14 cellular contexts compared by ENCODE assay signal in the genomic region with DNA sequence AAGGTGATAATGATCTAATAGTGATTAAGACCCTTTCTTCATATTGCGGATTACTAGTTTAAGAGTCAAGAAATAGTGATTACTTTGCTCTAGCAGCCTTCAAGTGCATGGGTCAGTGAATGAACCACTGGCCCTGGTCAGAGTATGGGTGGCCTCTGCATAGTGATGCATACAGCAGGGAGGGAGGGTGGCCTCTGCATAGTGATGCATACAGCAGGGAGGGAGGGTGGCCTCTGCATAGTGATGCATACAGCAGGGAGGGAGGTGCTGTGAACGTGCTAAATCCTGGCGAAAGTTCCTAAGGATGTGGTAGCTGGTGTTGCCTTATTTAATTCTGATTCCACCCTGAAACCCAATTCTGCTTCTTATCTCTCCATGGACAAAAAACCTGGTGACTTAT.
DNase-seq lines count a peak whose midpoint lies in the region; ATAC-seq, FAIRE-seq and TF ChIP-seq lines count a peak whose summit lies in the region.
"Had no signal": no experiment of that assay in that cellular context is flagged by ENCODE, and none has a peak within 500 bp of the region (broad histone marks: within the 10 kb centered on the region; RNA-seq: fewer than 3 reads in every experiment).

No MANE protein-coding gene starts in this region.

- peak overlapping the region; percentile 69; the same call in 1 of the 2 replicates for H3K27ac Mint-ChIP-seq in HFFc6
- H3K27ac Mint-ChIP-seq in astrocyte (ENCODE audit: unreplicated experiment): no peak overlapping the region
- H3K27ac Mint-ChIP-seq in mesothelial cell of epicardium: peak overlapping the region; percentile 22
- H3K27ac Mint-ChIP-seq in CD8-positive, alpha-beta T cell: no peak overlapping the region
- H3K27ac Mint-ChIP-seq in activated CD4-positive, alpha-beta T cell treated with anti-CD3 and anti-CD28 coated beads for 36 hours: no peak overlapping the region
- H3K27ac Mint-ChIP-seq: CD4-positive, CD25-positive, alpha-beta regulatory T cell had no signal

- H3K36me3 ChIP-seq in astrocyte (ENCODE audit: insufficient read depth, low read length) (no peaks in the 10 kb centered on the region), upper lobe of right lung (no peaks in the 10 kb centered on the region)
- H3K36me3 ChIP-seq in CD8-positive, alpha-beta T cell (ENCODE audit: insufficient read depth, low read length): no peaks in the 10 kb centered on the region
- H3K36me3 ChIP-seq: BLaER1 treated with 17β-estradiol and CSF1 and Interleukin-3, amounts not matched to agents 10 nM and 100 nM had no signal

- peak; percentile 35 for DNase-seq in HFFc6
- peak; percentile 33 for DNase-seq in astrocyte (ENCODE audit: low read depth)
- no peak for DNase-seq in mesothelial cell of epicardium (ENCODE audit: low spot score in 2 of 2, unreplicated experiment in 2 of 2)
- no peak for DNase-seq in upper lobe of right lung
- DNase-seq in CD8-positive, alpha-beta T cell: no peak
- DNase-seq in activated CD4-positive, alpha-beta T cell treated with anti-CD3 and anti-CD28 coated beads for 36 hours: no peak
- no peak for DNase-seq in substantia nigra (lab: John Stamatoyannopoulos, UW)
- DNase-seq: ACHN; CD4-positive, CD25-positive, alpha-beta regulatory T cell; HCEC 1CT had no signal

- H3K9me3 Mint-ChIP-seq in HFFc6 (no peaks in the 10 kb centered on the region), astrocyte (ENCODE audit: unreplicated experiment) (no peaks in the 10 kb centered on the region), mesothelial cell of epicardium (peaks cover under 1% of the 10 kb centered on the region)
- H3K9me3 Mint-ChIP-seq in CD8-positive, alpha-beta T cell: no peaks in the 10 kb centered on the region
- no peaks in the 10 kb centered on the region for H3K9me3 Mint-ChIP-seq in activated CD4-positive, alpha-beta T cell treated with anti-CD3 and anti-CD28 coated beads for 36 hours (ENCODE audit: low read depth)
- H3K9me3 Mint-ChIP-seq: CD4-positive, CD25-positive, alpha-beta regulatory T cell had no signal

- peak overlapping the region; percentile 19 for H2AFZ ChIP-seq in astrocyte (ENCODE audit: low read depth, low read length)

- H3K27ac ChIP-seq in astrocyte (ENCODE audit: low read depth, low read length) (no peak overlapping the region), upper lobe of right lung (no peak overlapping the region), substantia nigra (ENCODE audit: low read depth, low read length, poor library complexity, severe bottlenecking) (no peak overlapping the region)
- no peak overlapping the region for H3K27ac ChIP-seq in CD8-positive, alpha-beta T cell (ENCODE audit: low read depth, low read length)
- H3K27ac ChIP-seq: BLaER1 treated with 17β-estradiol and CSF1 and Interleukin-3, amounts not matched to agents 10 nM and 100 nM; HL-60 had no signal

- H3K27me3 Mint-ChIP-seq in HFFc6 (ENCODE audit: insufficient read depth) (no peaks in the 10 kb centered on the region), astrocyte (ENCODE audit: low read depth, unreplicated experiment) (no peaks in the 10 kb centered on the region), mesothelial cell of epicardium (ENCODE audit: low read depth) (no peaks in the 10 kb centered on the region)
- H3K27me3 Mint-ChIP-seq in CD8-positive, alpha-beta T cell (ENCODE audit: low read depth): no peaks in the 10 kb centered on the region
- H3K27me3 Mint-ChIP-seq in activated CD4-positive, alpha-beta T cell treated with anti-CD3 and anti-CD28 coated beads for 36 hours: no peaks in the 10 kb centered on the region
- H3K27me3 Mint-ChIP-seq: CD4-positive, CD25-positive, alpha-beta regulatory T cell had no signal

- H3K27me3 ChIP-seq in astrocyte (ENCODE audit: insufficient read depth, low read length) (no peaks in the 10 kb centered on the region), upper lobe of right lung (no peaks in the 10 kb centered on the region)
- no peaks in the 10 kb centered on the region for H3K27me3 ChIP-seq in CD8-positive, alpha-beta T cell (ENCODE audit: insufficient read depth, low read length)
- H3K27me3 ChIP-seq: BLaER1 treated with 17β-estradiol and CSF1 and Interleukin-3, amounts not matched to agents 10 nM and 100 nM had no signal

- no peaks in the 10 kb centered on the region for H4K20me1 ChIP-seq in astrocyte (ENCODE audit: insufficient read depth, low read length)
- H4K20me1 ChIP-seq: BLaER1 treated with 17β-estradiol and CSF1 and Interleukin-3, amounts not matched to agents 10 nM and 100 nM had no signal

- FAIRE-seq in astrocyte (lab: Jason Lieb, UNC): no peak
- FAIRE-seq: GM12891, K562 had no signal

- peaks cover 21% of the 10 kb centered on the region for H3K4me1 Mint-ChIP-seq in HFFc6 (ENCODE audit: low read depth)
- H3K4me1 Mint-ChIP-seq in astrocyte (ENCODE audit: low read depth, unreplicated experiment): peaks cover 18% of the 10 kb centered on the region
- peaks cover 38% of the 10 kb centered on the region for H3K4me1 Mint-ChIP-seq in mesothelial cell of epicardium
- no peaks in the 10 kb centered on the region for H3K4me1 Mint-ChIP-seq in CD8-positive, alpha-beta T cell (ENCODE audit: low read depth)
- no peaks in the 10 kb centered on the region for H3K4me1 Mint-ChIP-seq in activated CD4-positive, alpha-beta T cell treated with anti-CD3 and anti-CD28 coated beads for 36 hours
- H3K4me1 Mint-ChIP-seq: CD4-positive, CD25-positive, alpha-beta regulatory T cell had no signal

- POLR2A ChIA-PET in CD8-positive, alpha-beta T cell (lab: Charles Lee): no interaction called here
- POLR2A ChIA-PET in activated CD4-positive, alpha-beta T cell treated with anti-CD3 and anti-CD28 coated beads for 36 hours (lab: Charles Lee): no interaction called here

- TF ChIP-seq CTCF in HFFc6 (IDR thresholded peaks at IDR 0.05) (no peak), astrocyte (IDR thresholded peaks at IDR 0.05; ENCODE audit: insufficient read depth, low read depth, low read length) (no peak), mesothelial cell of epicardium (IDR thresholded peaks at IDR 0.05; ENCODE audit: unreplicated experiment) (no peak), upper lobe of right lung (IDR thresholded peaks at IDR 0.05) (no peak)
- TF ChIP-seq CTCF in CD8-positive, alpha-beta T cell (IDR thresholded peaks at IDR 0.05): no peak

- H3K79me2 ChIP-seq in astrocyte (ENCODE audit: insufficient read depth, low read length): no peaks in the 10 kb centered on the region

- H3K9me3 ChIP-seq in astrocyte (ENCODE audit: insufficient read depth, low read depth, low read length) (no peaks in the 10 kb centered on the region), upper lobe of right lung (no peaks in the 10 kb centered on the region)
- no peaks in the 10 kb centered on the region for H3K9me3 ChIP-seq in CD8-positive, alpha-beta T cell (ENCODE audit: low read length)
- H3K9me3 ChIP-seq: BLaER1 treated with 17β-estradiol and CSF1 and Interleukin-3, amounts not matched to agents 10 nM and 100 nM had no signal

- intact Hi-C loops in upper lobe of right lung (cut with DNase I): no loop called here
- intact Hi-C loops in CD8-positive, alpha-beta T cell (cut with DNase I, micrococcal nuclease): no loop called here
- intact Hi-C loops in activated CD4-positive, alpha-beta T cell treated with anti-CD3 and anti-CD28 coated beads for 36 hours (cut with DNase I, micrococcal nuclease): no loop called here

- H3K4me3 Mint-ChIP-seq in HFFc6 (no peak overlapping the region), astrocyte (ENCODE audit: unreplicated experiment) (no peak overlapping the region), mesothelial cell of epicardium (no peak overlapping the region)
- no peak overlapping the region for H3K4me3 Mint-ChIP-seq in CD8-positive, alpha-beta T cell
- no peak overlapping the region for H3K4me3 Mint-ChIP-seq in activated CD4-positive, alpha-beta T cell treated with anti-CD3 and anti-CD28 coated beads for 36 hours
- H3K4me3 Mint-ChIP-seq: CD4-positive, CD25-positive, alpha-beta regulatory T cell had no signal

- H3K36me3 Mint-ChIP-seq in HFFc6 (ENCODE audit: low read depth) (no peaks in the 10 kb centered on the region), astrocyte (ENCODE audit: low read depth, unreplicated experiment) (no peaks in the 10 kb centered on the region), mesothelial cell of epicardium (no peaks in the 10 kb centered on the region)
- no peaks in the 10 kb centered on the region for H3K36me3 Mint-ChIP-seq in CD8-positive, alpha-beta T cell
- H3K36me3 Mint-ChIP-seq in activated CD4-positive, alpha-beta T cell treated with anti-CD3 and anti-CD28 coated beads for 36 hours (ENCODE audit: low read depth): no peaks in the 10 kb centered on the region
- H3K36me3 Mint-ChIP-seq: CD4-positive, CD25-positive, alpha-beta regulatory T cell had no signal

- H3K4me3 ChIP-seq in astrocyte (ENCODE audit: insufficient read depth, low read depth, low read length) (no peak overlapping the region), upper lobe of right lung (no peak overlapping the region)
- H3K4me3 ChIP-seq in CD8-positive, alpha-beta T cell (ENCODE audit: low read depth, low read length): no peak overlapping the region
- H3K4me3 ChIP-seq: BLaER1 treated with 17β-estradiol and CSF1 and Interleukin-3, amounts not matched to agents 10 nM and 100 nM; K562 had no signal

- no peak overlapping the region for H3K4me2 ChIP-seq in astrocyte (ENCODE audit: low read length)
- H3K4me2 ChIP-seq: BLaER1 treated with 17β-estradiol and CSF1 and Interleukin-3, amounts not matched to agents 10 nM and 100 nM had no signal

- no peak overlapping the region for H3K9ac ChIP-seq in astrocyte (ENCODE audit: low read length)
- H3K9ac ChIP-seq: BLaER1 treated with 17β-estradiol and CSF1 and Interleukin-3, amounts not matched to agents 10 nM and 100 nM had no signal

- CTCF ChIA-PET in CD8-positive, alpha-beta T cell (lab: Charles Lee): interaction anchor here (0.6 kb wide), 1 partner anchor 41 kb away, joined by 3 read pairs; no protein-coding TSS in a partner anchor
- CTCF ChIA-PET in activated CD4-positive, alpha-beta T cell treated with anti-CD3 and anti-CD28 coated beads for 36 hours (lab: Charles Lee): no interaction called here

- ATAC-seq in upper lobe of right lung: peak; percentile 26
- no peak for ATAC-seq in CD8-positive, alpha-beta T cell
- ATAC-seq in activated CD4-positive, alpha-beta T cell treated with anti-CD3 and anti-CD28 coated beads for 36 hours: no peak
- ATAC-seq: K562 had no signal

- H3K4me1 ChIP-seq in astrocyte (ENCODE audit: insufficient read depth, low read length) (no peaks in the 10 kb centered on the region), upper lobe of right lung (no peaks in the 10 kb centered on the region)
- H3K4me1 ChIP-seq in CD8-positive, alpha-beta T cell (ENCODE audit: insufficient read depth, low read length): no peaks in the 10 kb centered on the region

Comparison
In these comparisons a context has a peak if more than half of its experiments do, and no peak if none do; other contexts are left out.
1. DNase-seq: peak in HFFc6 (single experiment) and astrocyte (single experiment); none in mesothelial cell of epicardium (0 of 2), upper lobe of right lung (single experiment), CD8-positive, alpha-beta T cell (0 of 7), activated CD4-positive, alpha-beta T cell treated with anti-CD3 and anti-CD28 coated beads for 36 hours (single experiment) and substantia nigra (0 of 49).
2. H3K27ac Mint-ChIP-seq: peak in HFFc6 (single experiment) and mesothelial cell of epicardium (single experiment); none in astrocyte (single experiment), CD8-positive, alpha-beta T cell (single experiment) and activated CD4-positive, alpha-beta T cell treated with anti-CD3 and anti-CD28 coated beads for 36 hours (single experiment).